In genomic region chr1:186498695-186499389, GRCh38 we compare ENCODE assay signal across 17 cellular contexts. TPM values are rescaled to one million over a fixed set of nuclear protein-coding genes. Genes with fewer than 3 reads are reported as not detected.
DNase-seq lines count a peak whose midpoint lies in the region; ATAC-seq and TF ChIP-seq lines count a peak whose summit lies in the region.
"Had no signal": no experiment of that assay in that cellular context is flagged by ENCODE, and none has a peak within 500 bp of the region (broad histone marks: within the 10 kb centered on the region; RNA-seq: fewer than 3 reads in every experiment).

No MANE protein-coding gene starts in this region.

- no peak overlapping the region for H3K9ac ChIP-seq in mesenchymal stem cell (ENCODE audit: low read length)

- no peaks in the 10 kb centered on the region for H3K36me3 ChIP-seq in mesenchymal stem cell (ENCODE audit: control insufficient read depth in 1 of 2, insufficient read depth in 2 of 2, low read depth in 1 of 2, low read length in 2 of 2)
- H3K36me3 ChIP-seq: thyroid gland had no signal

- no peak overlapping the region for H3K23ac ChIP-seq in mesenchymal stem cell (ENCODE audit: low read length in 2 of 2)

- peak overlapping the region; percentile 92 for H3K27ac Mint-ChIP-seq in Calu3 (ENCODE audit: unreplicated experiment)
- no peak overlapping the region for H3K27ac Mint-ChIP-seq in T-helper 17 cell
- H3K27ac Mint-ChIP-seq: activated CD8-positive, alpha-beta T cell treated with anti-CD3 and anti-CD28 coated beads, Interleukin-2, amount 10 ng/mL, durations not matched to agents 7 days and 5 days; activated T-helper 2 cell treated with anti-CD3 and anti-CD28 coated beads, Interferon-gamma antibody, Interleukin-2, Interleukin-4, amounts not matched to agents 10 μg/mL and 5 μg/mL and 100 μg/mL, durations not matched to agents 14 hours and 24 hours and 36 hours had no signal

- H3K27me3 Mint-ChIP-seq in Calu3 (ENCODE audit: unreplicated experiment), result no peaks in the 10 kb centered on the region
- no peaks in the 10 kb centered on the region for H3K27me3 Mint-ChIP-seq in T-helper 17 cell
- H3K27me3 Mint-ChIP-seq: memory B cell had no signal

- no peak overlapping the region for H3K4ac ChIP-seq in mesenchymal stem cell (ENCODE audit: low read depth in 1 of 2, low read length in 2 of 2)

- no peak overlapping the region for H2BK12ac ChIP-seq in mesenchymal stem cell (ENCODE audit: low read length in 2 of 2)

- no peaks in the 10 kb centered on the region for H3K79me1 ChIP-seq in mesenchymal stem cell (replicated peaks; ENCODE audit: low read length, poor library complexity, severe bottlenecking)

- no peak overlapping the region for H2BK15ac ChIP-seq in mesenchymal stem cell (ENCODE audit: low read depth, poor library complexity, severe bottlenecking)

- no peak overlapping the region for H4K91ac ChIP-seq in mesenchymal stem cell (ENCODE audit: low read length)

- no peak overlapping the region for H2BK120ac ChIP-seq in mesenchymal stem cell (ENCODE audit: low read depth, low read length)

- no peak overlapping the region for H2AK5ac ChIP-seq in mesenchymal stem cell (ENCODE audit: low read length, severe bottlenecking)

- DNase-seq in Calu3, result peak; percentile 28
- DNase-seq in LHCN-M2 (ENCODE audit: low read depth), result peak; percentile 22
- peak; percentile 58 for DNase-seq in choroid plexus epithelial cell (ENCODE audit: low read depth)
- DNase-seq in mesenchymal stem cell, result peak; percentile 50
- no peak for DNase-seq in UCSD-AML1 (lab: John Stamatoyannopoulos, UW; ENCODE audit: unreplicated experiment)
- no peak for DNase-seq in T-helper 17 cell
- DNase-seq in NCI-H1694 (lab: John Stamatoyannopoulos, UW), result no peak
- no peak for DNase-seq in OCI-M2 (lab: John Stamatoyannopoulos, UW; ENCODE audit: unreplicated experiment)
- DNase-seq: activated CD8-positive, alpha-beta T cell treated with anti-CD3 and anti-CD28 coated beads, Interleukin-2, amount 10 ng/mL, durations not matched to agents 7 days and 5 days; COR-L47; stimulated activated CD4-positive, alpha-beta T cell treated with anti-CD3 and anti-CD28 coated beads, Interleukin-4, amount 100 ng/mL, for 4 hours; thyroid gland had no signal

- ATAC-seq in T-helper 17 cell, result no peak
- ATAC-seq: activated CD8-positive, alpha-beta T cell treated with anti-CD3 and anti-CD28 coated beads, Interleukin-2, amount 10 ng/mL, durations not matched to agents 7 days and 5 days; HepG2; sciatic nerve had no signal

- H3K4me3 Mint-ChIP-seq in Calu3 (ENCODE audit: low read depth, unreplicated experiment) (peak overlapping the region; percentile 26), T-helper 17 cell (no peak overlapping the region)
- H3K4me3 Mint-ChIP-seq: activated CD8-positive, alpha-beta T cell treated with anti-CD3 and anti-CD28 coated beads, Interleukin-2, amount 10 ng/mL, durations not matched to agents 7 days and 5 days; memory B cell had no signal

- H3K4me1 ChIP-seq in mesenchymal stem cell (ENCODE audit: control insufficient read depth, insufficient read depth, low read depth, low read length), result no peaks in the 10 kb centered on the region
- H3K4me1 ChIP-seq: thyroid gland had no signal

- H4K8ac ChIP-seq in mesenchymal stem cell (ENCODE audit: low read length), result no peak overlapping the region

- WGBS in mesenchymal stem cell, result 0% methylated on average over 1 of the region's 4 CpGs

- H3K36me3 Mint-ChIP-seq in Calu3 (ENCODE audit: insufficient read depth, unreplicated experiment) (peaks cover 16% of the 10 kb centered on the region), T-helper 17 cell (ENCODE audit: low read depth) (no peaks in the 10 kb centered on the region)
- H3K36me3 Mint-ChIP-seq: memory B cell had no signal

- H3K27me3 ChIP-seq in mesenchymal stem cell (ENCODE audit: control insufficient read depth in 1 of 2, insufficient read depth in 1 of 2, low read length in 2 of 2), result no peaks in the 10 kb centered on the region
- H3K27me3 ChIP-seq: thyroid gland had no signal

- no peak overlapping the region for H3K4me2 ChIP-seq in mesenchymal stem cell (ENCODE audit: low read length, poor library complexity, severe bottlenecking)

- H2AFZ ChIP-seq in mesenchymal stem cell (ENCODE audit: low read depth, low read length), result no peak overlapping the region

- H3K9me3 Mint-ChIP-seq in Calu3 (ENCODE audit: low read depth, unreplicated experiment), result no peaks in the 10 kb centered on the region
- H3K9me3 Mint-ChIP-seq: activated T-helper 2 cell treated with anti-CD3 and anti-CD28 coated beads, Interferon-gamma antibody, Interleukin-2, Interleukin-4, amounts not matched to agents 10 μg/mL and 5 μg/mL and 100 μg/mL, durations not matched to agents 14 hours and 24 hours and 36 hours; memory B cell had no signal

- no peaks in the 10 kb centered on the region for H3K9me3 ChIP-seq in mesenchymal stem cell (ENCODE audit: control insufficient read depth, low read length)
- H3K9me3 ChIP-seq in T-helper 17 cell (ENCODE audit: control insufficient read depth, low read length, poor library complexity, severe bottlenecking), result no peaks in the 10 kb centered on the region
- H3K9me3 ChIP-seq: thyroid gland had no signal

- H3K4me3 ChIP-seq in choroid plexus epithelial cell (ENCODE audit: low read depth, low read length) (no peak overlapping the region), mesenchymal stem cell (ENCODE audit: insufficient read depth in 1 of 2, low read depth in 1 of 2, low read length in 2 of 2) (peak overlapping the region in 1 of 2 experiments; percentile 35)
- H3K4me3 ChIP-seq: thyroid gland had no signal

- H3K4me1 Mint-ChIP-seq in Calu3 (ENCODE audit: low read depth, unreplicated experiment), result peaks cover 91% of the 10 kb centered on the region
- H3K4me1 Mint-ChIP-seq in T-helper 17 cell, result no peaks in the 10 kb centered on the region

- intact Hi-C loops in Calu3 (cut with micrococcal nuclease; ENCODE audit: unreplicated experiment), result loop anchor here (2.0 kb wide), 1 partner anchor 14 kb away; no protein-coding TSS in a partner anchor

- no peak overlapping the region for H3K14ac ChIP-seq in mesenchymal stem cell (ENCODE audit: low read length in 2 of 2)

- H3K27ac ChIP-seq in mesenchymal stem cell (ENCODE audit: low read length, poor library complexity, severe bottlenecking), result no peak overlapping the region
- H3K27ac ChIP-seq: thyroid gland had no signal

- no peak overlapping the region for H2BK5ac ChIP-seq in mesenchymal stem cell (ENCODE audit: low read depth, low read length, poor library complexity, severe bottlenecking)

- TF ChIP-seq CTCF in Calu3 (IDR thresholded peaks at IDR 0.05; ENCODE audit: unreplicated experiment) (no peak), choroid plexus epithelial cell (conservative IDR thresholded peaks at IDR 0.05; ENCODE audit: low read depth, low read length) (no peak)

- CTCF ChIA-PET in Calu3 (lab: Charles Lee), result interaction anchor here (0.8 to 1.5 kb wide), 5 partner anchors 14 to 106 kb away, joined by 3 to 6 read pairs (median 5); no protein-coding TSS in a partner anchor

- no TSS peak for BruUV-seq in Calu3 (replicated peaks; lab: Mats Ljungman, UMichigan)

- no peak overlapping the region for H3K18ac ChIP-seq in mesenchymal stem cell (ENCODE audit: low read depth in 1 of 2, low read length in 2 of 2)

RNA-seq across cellular contexts. Expression of gene PDC, which starts 37.9 kb away (rescaled TPM):
- total RNA-seq in Calu3 (2022) (not detected in 2 replicates), LHCN-M2 (2014; rRNA removed) (not detected in 2 replicates), T-helper 17 cell (not detected)
- not detected for polyA plus RNA-seq in LHCN-M2 (2012)
- not detected for polyA plus RNA-seq in mesenchymal stem cell (2013, experiment 1 of 2)
- not detected for polyA plus RNA-seq in mesenchymal stem cell (2013, experiment 2 of 2)
- total RNA-seq: activated CD8-positive, alpha-beta T cell treated with anti-CD3 and anti-CD28 coated beads, Interleukin-2, amount 10 ng/mL, durations not matched to agents 7 days and 5 days; activated T-helper 2 cell treated with anti-CD3 and anti-CD28 coated beads, Interferon-gamma antibody, Interleukin-2, Interleukin-4, amounts not matched to agents 10 μg/mL and 5 μg/mL and 100 μg/mL, durations not matched to agents 14 hours and 24 hours and 36 hours; frontal cortex; HepG2; sciatic nerve; thyroid gland had no signal
- polyA plus RNA-seq: HepG2 had no signal

Comparison
In these comparisons a context has a peak if more than half of its experiments do, and no peak if none do; other contexts are left out.
1. DNase-seq: peak in Calu3 (single experiment), LHCN-M2 (single experiment), choroid plexus epithelial cell (single experiment) and mesenchymal stem cell (single experiment); none in UCSD-AML1 (single experiment), T-helper 17 cell (0 of 3), NCI-H1694 (single experiment) and OCI-M2 (single experiment).